14 cellular contexts compared by ENCODE assay signal in genomic region chr3:127113571-127113891, GRCh38.
DNase-seq lines count a peak whose midpoint lies in the region; ATAC-seq and TF ChIP-seq lines count a peak whose summit lies in the region.
"Had no signal": no experiment of that assay in that cellular context is flagged by ENCODE, and none has a peak within 500 bp of the region (broad histone marks: within the 10 kb centered on the region; RNA-seq: fewer than 3 reads in every experiment).

No MANE protein-coding gene starts in this region.

- H3K27ac ChIP-seq in coronary artery, result no peak overlapping the region
- H3K27ac ChIP-seq: 22Rv1, BLaER1, GM23248 had no signal

- ATAC-seq in sciatic nerve (no peak), GM18502 (IDR thresholded peaks at IDR 0.05; ENCODE audit: poor library complexity, unreplicated experiment) (no peak), HG02759 (IDR thresholded peaks at IDR 0.05; ENCODE audit: unreplicated experiment) (no peak)

- no peak overlapping the region for H3K27ac Mint-ChIP-seq in MCF 10A (ENCODE audit: low read depth, unreplicated experiment)
- H3K27ac Mint-ChIP-seq: CD8-positive, alpha-beta memory T cell had no signal

- no TSS peak for BruUV-seq in MCF 10A (replicated peaks; lab: Mats Ljungman, UMichigan)

- peaks cover 1% of the 10 kb centered on the region for H3K27me3 Mint-ChIP-seq in MCF 10A (ENCODE audit: insufficient read depth, unreplicated experiment)

- no peaks in the 10 kb centered on the region for H3K36me3 Mint-ChIP-seq in MCF 10A (ENCODE audit: insufficient read depth, unreplicated experiment)

- no peaks in the 10 kb centered on the region for H3K4me1 Mint-ChIP-seq in MCF 10A (ENCODE audit: insufficient read depth, unreplicated experiment)
- H3K4me1 Mint-ChIP-seq: CD8-positive, alpha-beta memory T cell had no signal

- TF ChIP-seq CTCF in coronary artery (IDR thresholded peaks at IDR 0.05), result no peak
- no peak for TF ChIP-seq CTCF in MCF 10A (IDR thresholded peaks at IDR 0.05; ENCODE audit: unreplicated experiment)

- CTCF ChIA-PET in MCF 10A (lab: Yijun Ruan, JAX), result interaction anchor here (0.6 to 1.3 kb wide), 3 partner anchors 9 to 1146 kb away, joined by 3 read pairs; no protein-coding TSS in a partner anchor

- H3K4me3 ChIP-seq in coronary artery, result no peak overlapping the region
- H3K4me3 ChIP-seq: BLaER1, GM23248 had no signal

- intact Hi-C loops in sciatic nerve (cut with DNase I) (no loop called here), MCF 10A (cut with micrococcal nuclease) (no loop called here)

- peak; percentile 28 for DNase-seq in NCI-H2029 (lab: John Stamatoyannopoulos, UW)
- no peak for DNase-seq in NCI-H2029 treated with DMSO at 0.1 percent for 48 hours (lab: John Stamatoyannopoulos, UW)
- DNase-seq in NCI-H146 (lab: John Stamatoyannopoulos, UW), result peak; percentile 66
- peak; percentile 19 for DNase-seq in coronary artery (ENCODE audit: low spot score)
- peak; percentile 5 for DNase-seq in sciatic nerve (ENCODE audit: low spot score)
- no peak for DNase-seq in MCF 10A (ENCODE audit: unreplicated experiment)
- DNase-seq: AML-193; Caco-2; CD8-positive, alpha-beta memory T cell; GM23248 had no signal

- H3K9me3 Mint-ChIP-seq in MCF 10A (ENCODE audit: unreplicated experiment), result no peaks in the 10 kb centered on the region

- POLR2A ChIA-PET in MCF 10A (lab: Yijun Ruan, JAX), result no interaction called here

- H3K4me3 Mint-ChIP-seq in MCF 10A (ENCODE audit: unreplicated experiment), result no peak overlapping the region
- H3K4me3 Mint-ChIP-seq: CD8-positive, alpha-beta memory T cell had no signal

Comparison
In these comparisons a context has a peak if more than half of its experiments do, and no peak if none do; other contexts are left out.
1. DNase-seq: peak in NCI-H2029 (single experiment), NCI-H146 (single experiment), coronary artery (single experiment) and sciatic nerve (single experiment); none in NCI-H2029 treated with DMSO at 0.1 percent for 48 hours (single experiment) and MCF 10A (single experiment).